Comparison of ENCODE assay signal across 8 cellular contexts in the genomic region with DNA sequence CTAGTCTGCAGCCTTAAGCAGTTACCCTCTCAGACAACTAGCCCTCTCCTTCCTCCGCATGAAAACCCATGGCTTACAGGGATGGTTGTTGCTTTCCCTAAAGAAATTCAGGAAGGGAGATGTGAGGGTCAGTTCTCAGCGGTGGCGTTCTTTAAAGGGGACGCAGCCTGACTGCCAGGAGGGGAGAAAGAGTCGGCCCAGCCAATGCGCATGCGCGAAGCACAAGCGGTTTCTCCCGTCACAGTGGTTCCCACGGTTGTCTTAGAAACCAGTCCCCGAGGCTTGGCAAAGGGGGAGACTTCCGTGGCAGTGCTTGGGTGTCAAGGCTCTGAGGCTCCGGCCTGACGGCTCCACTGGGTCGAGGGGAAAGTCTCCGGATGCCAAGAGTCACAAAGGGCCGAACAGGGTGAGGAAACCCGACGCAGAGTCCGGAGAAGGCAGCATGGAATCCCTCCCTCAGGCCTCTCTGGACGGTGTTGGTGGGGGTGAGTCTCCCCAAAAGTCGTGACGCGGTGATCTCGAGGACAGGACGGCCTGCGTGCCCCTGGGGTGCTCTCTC.
DNase-seq lines count a peak whose midpoint lies in the region; ATAC-seq and TF ChIP-seq lines count a peak whose summit lies in the region.
"Not testable (repeated sequence)": the region's sequence is repeated elsewhere in the genome, so short reads cannot be mapped to it uniquely, and the experiment has no call there.

No MANE protein-coding gene starts in this region.

- not testable (repeated sequence) for H3K36me3 Mint-ChIP-seq in activated CD4-positive, alpha-beta memory T cell treated with anti-CD3 and anti-CD28 coated beads, Interleukin-2, amount 10 ng/mL, durations not matched to agents 7 days and 5 days (ENCODE audit: low read depth); nephron progenitor cell (ENCODE audit: low read depth)

- intact Hi-C loops in dorsolateral prefrontal cortex (cut with DNase I); right cardiac atrium (cut with DNase I): not testable (repeated sequence)

- H3K4me1 Mint-ChIP-seq in activated CD4-positive, alpha-beta memory T cell treated with anti-CD3 and anti-CD28 coated beads, Interleukin-2, amount 10 ng/mL, durations not matched to agents 7 days and 5 days; nephron progenitor cell: not testable (repeated sequence)

- not testable (repeated sequence) for H3K27ac ChIP-seq in Peyer's patch; right cardiac atrium (ENCODE audit: low read length); thoracic aorta
- H3K27ac ChIP-seq in dorsolateral prefrontal cortex = peak overlapping the region in 3 of 59 donors; percentile 11 to 58 (median 54)

- not testable (repeated sequence) for H3K27ac Mint-ChIP-seq in activated CD4-positive, alpha-beta memory T cell treated with anti-CD3 and anti-CD28 coated beads, Interleukin-2, amount 10 ng/mL, durations not matched to agents 7 days and 5 days; nephron progenitor cell

- peak in 1 of 2 donors; percentile 72 for ATAC-seq in right cardiac atrium
- not testable (repeated sequence) for ATAC-seq in thoracic aorta (ENCODE audit: insufficient number of reproducible peaks, low FRiP score, low read depth)

- DNase-seq in Peyer's patch (peak in 2 of 3 donors; percentile 25 to 66), dorsolateral prefrontal cortex (peak; percentile 35 to 79 (median 66)), right cardiac atrium (peak; percentile 76 to 91 (median 91)), nephron progenitor cell (peak; percentile 13), thoracic aorta (ENCODE audit: low spot score) (peak; percentile 4)
- peak; percentile 35 for DNase-seq in activated CD4-positive, alpha-beta memory T cell treated with anti-CD3 and anti-CD28 coated beads, Interleukin-2, amount 10 ng/mL, durations not matched to agents 7 days and 5 days
- peak; percentile 79 for DNase-seq in activated effector memory CD4-positive, alpha-beta T cell treated with anti-CD3 and anti-CD28 coated beads, Interleukin-2, amount 50 U/mL, for 16 hours
- peak; percentile 16 to 48 for DNase-seq in stimulated activated CD4-positive, alpha-beta T cell treated with anti-CD3 and anti-CD28 coated beads, Interleukin-2, amount 100 ng/mL, for 24 hours

- not testable (repeated sequence) for H3K4me1 ChIP-seq in Peyer's patch; right cardiac atrium (ENCODE audit: control insufficient read depth, insufficient read depth, low read length); thoracic aorta (ENCODE audit: control insufficient read depth in 1 of 2, low read depth in 2 of 2)

- H3K9me3 ChIP-seq in Peyer's patch; right cardiac atrium (ENCODE audit: control insufficient read depth, low read length); thoracic aorta: not testable (repeated sequence)

- H3K4me3 Mint-ChIP-seq in activated CD4-positive, alpha-beta memory T cell treated with anti-CD3 and anti-CD28 coated beads, Interleukin-2, amount 10 ng/mL, durations not matched to agents 7 days and 5 days; nephron progenitor cell: not testable (repeated sequence)

- H3K9me3 Mint-ChIP-seq in activated CD4-positive, alpha-beta memory T cell treated with anti-CD3 and anti-CD28 coated beads, Interleukin-2, amount 10 ng/mL, durations not matched to agents 7 days and 5 days; nephron progenitor cell: not testable (repeated sequence)

- CTCF ChIA-PET in activated CD4-positive, alpha-beta memory T cell treated with anti-CD3 and anti-CD28 coated beads, Interleukin-2, amount 10 ng/mL, durations not matched to agents 7 days and 5 days (lab: Charles Lee) = not testable (repeated sequence)

- not testable (repeated sequence) for H3K36me3 ChIP-seq in Peyer's patch, thoracic aorta

- H3K4me3 ChIP-seq in Peyer's patch; right cardiac atrium (ENCODE audit: low read length): not testable (repeated sequence)
- peak overlapping the region in 29 of 59 donors; percentile 12 to 54 (median 32) for H3K4me3 ChIP-seq in dorsolateral prefrontal cortex
- H3K4me3 ChIP-seq in thoracic aorta = peak overlapping the region; percentile 29

- 2% methylated on average over 7 of the region's 28 CpGs for WGBS in right cardiac atrium

- not testable (repeated sequence) for TF ChIP-seq POLR2A in Peyer's patch (IDR thresholded peaks at IDR 0.05)

- H3K27me3 Mint-ChIP-seq in activated CD4-positive, alpha-beta memory T cell treated with anti-CD3 and anti-CD28 coated beads, Interleukin-2, amount 10 ng/mL, durations not matched to agents 7 days and 5 days; nephron progenitor cell (ENCODE audit: low read depth, poor library complexity): not testable (repeated sequence)

- POLR2A ChIA-PET in activated CD4-positive, alpha-beta memory T cell treated with anti-CD3 and anti-CD28 coated beads, Interleukin-2, amount 10 ng/mL, durations not matched to agents 7 days and 5 days (lab: Charles Lee) = not testable (repeated sequence)

- not testable (repeated sequence) for TF ChIP-seq CTCF in Peyer's patch (IDR thresholded peaks at IDR 0.05); dorsolateral prefrontal cortex (IDR thresholded peaks at IDR 0.05 in 54 of 56, conservative IDR thresholded peaks at IDR 0.05 in 2 of 56; ENCODE audit: low read depth in 1 of 56, partially characterized antibody in 56 of 56); nephron progenitor cell (IDR thresholded peaks at IDR 0.05); thoracic aorta (IDR thresholded peaks at IDR 0.05)

- not testable (repeated sequence) for H3K27me3 ChIP-seq in Peyer's patch; dorsolateral prefrontal cortex; right cardiac atrium (ENCODE audit: control insufficient read depth, insufficient read depth); thoracic aorta (replicated peaks; ENCODE audit: insufficient read depth)

Comparison
In these comparisons a context has a peak if more than half of its experiments do, and no peak if none do; other contexts are left out.
1. DNase-seq: peak in every context shown above with its lines; median percentile 91 in right cardiac atrium; 79 in activated effector memory CD4-positive, alpha-beta T cell treated with anti-CD3 and anti-CD28 coated beads, Interleukin-2, amount 50 U/mL, for 16 hours; 66 in dorsolateral prefrontal cortex; 46 in Peyer's patch; 35 in activated CD4-positive, alpha-beta memory T cell treated with anti-CD3 and anti-CD28 coated beads, Interleukin-2, amount 10 ng/mL, durations not matched to agents 7 days and 5 days; 32 in stimulated activated CD4-positive, alpha-beta T cell treated with anti-CD3 and anti-CD28 coated beads, Interleukin-2, amount 100 ng/mL, for 24 hours; 13 in nephron progenitor cell; 4 in thoracic aorta.